8 cellular contexts compared by ENCODE assay signal in genomic region chr16:22191089-22191965, GRCh38. TPM values are rescaled to one million over a fixed set of nuclear protein-coding genes. Genes with fewer than 3 reads are reported as not detected.
DNase-seq lines count a peak whose midpoint lies in the region; ATAC-seq and TF ChIP-seq lines count a peak whose summit lies in the region.

No MANE protein-coding gene starts in this region.

- peaks cover 8% of the 10 kb centered on the region for H3K9me3 Mint-ChIP-seq in activated naive CD8-positive, alpha-beta T cell (ENCODE audit: low read depth)

- H3K36me3 ChIP-seq in ovary = no peaks in the 10 kb centered on the region
- H3K36me3 ChIP-seq in tibial artery = no peaks in the 10 kb centered on the region

- H3K27ac ChIP-seq in ovary (peak overlapping the region; percentile 81 to 94), tibial artery (peak overlapping the region; percentile 81 to 94)

- peak overlapping the region; percentile 99 for H3K27ac Mint-ChIP-seq in activated naive CD8-positive, alpha-beta T cell

- DNase-seq in GF-D8 (lab: John Stamatoyannopoulos, UW) = peak; percentile 82
- peak; percentile 94 for DNase-seq in NCI-H1092 treated with DMSO at 0.1 percent for 48 hours (lab: John Stamatoyannopoulos, UW)
- DNase-seq in head of caudate nucleus = peak; percentile 97 to 100 (median 99)
- peak; percentile 99 to 100 (median 100) for DNase-seq in ovary
- DNase-seq in tibial artery = peak; percentile 100

- TF ChIP-seq EP300 in ovary (IDR thresholded peaks at IDR 0.05) = no peak

- H3K4me3 ChIP-seq in ovary (peak overlapping the region; percentile 55), tibial artery (peak overlapping the region; percentile 48 to 56)

- TF ChIP-seq CTCF in ovary (IDR thresholded peaks at IDR 0.05) (no peak), tibial artery (IDR thresholded peaks at IDR 0.05) (peak in 1 of 2 experiments; percentile 5)

- intact Hi-C loops in head of caudate nucleus (cut with DNase I) = no loop called here
- intact Hi-C loops in ovary (cut with DNase I) = no loop called here
- intact Hi-C loops in tibial artery (cut with DNase I; ENCODE audit: low total_unique reads) = loop anchor here (10.0 kb wide), 1 partner anchor 183 kb away; the partner anchor contains the start of gene CDR2

- H3K9me3 ChIP-seq in ovary = no peaks in the 10 kb centered on the region
- no peaks in the 10 kb centered on the region for H3K9me3 ChIP-seq in tibial artery

- H3K27me3 ChIP-seq in ovary (no peaks in the 10 kb centered on the region), tibial artery (no peaks in the 10 kb centered on the region)

- H3K4me1 Mint-ChIP-seq in activated naive CD8-positive, alpha-beta T cell (ENCODE audit: low read depth) = peaks cover 67% of the 10 kb centered on the region

- ATAC-seq in HG02588 (IDR thresholded peaks at IDR 0.05; ENCODE audit: unreplicated experiment) (peak; percentile 30), SK-N-SH treated with all-trans-retinoic acid at 6 μM for 48 hours (peak; percentile 70)

- peak; percentile 97 for TF ChIP-seq POLR2A in ovary (IDR thresholded peaks at IDR 0.05)

- peak overlapping the region; percentile 94 for H3K4me3 Mint-ChIP-seq in activated naive CD8-positive, alpha-beta T cell

- WGBS in ovary, 3 donors = 1% methylated on average over 33 of the region's 33 CpGs

- no peaks in the 10 kb centered on the region for H3K27me3 Mint-ChIP-seq in activated naive CD8-positive, alpha-beta T cell

- H3K4me1 ChIP-seq in ovary (ENCODE audit: insufficient read depth) (peaks cover 5% of the 10 kb centered on the region), tibial artery (peaks cover 0 to 36% (median 26%) of the 10 kb centered on the region in 4 donors)

- peaks cover 6% of the 10 kb centered on the region for H3K36me3 Mint-ChIP-seq in activated naive CD8-positive, alpha-beta T cell

TF ChIP-seq in SK-N-SH treated with all-trans-retinoic acid at 6 μM for 48 hours, 23 proteins besides CTCF, POLR2A, EP300 and RAD21:
- no peak for TF ChIP-seq TCF4 (CRISPR knock-in tag; IDR thresholded peaks at IDR 0.05; ENCODE audit: borderline replicate concordance)
- no peak for TF ChIP-seq BACH2 (CRISPR knock-in tag; IDR thresholded peaks at IDR 0.05; ENCODE audit: borderline replicate concordance)
- TF ChIP-seq CREB5 (CRISPR knock-in tag; IDR thresholded peaks at IDR 0.05; ENCODE audit: low read depth) = no peak
- no peak for TF ChIP-seq ZNF565 (CRISPR knock-in tag; conservative IDR thresholded peaks at IDR 0.05; ENCODE audit: low read depth)
- TF ChIP-seq GLIS3 (CRISPR knock-in tag; IDR thresholded peaks at IDR 0.05) = no peak
- no peak for TF ChIP-seq SNAI2 (CRISPR knock-in tag; IDR thresholded peaks at IDR 0.05)
- TF ChIP-seq ISL1 (CRISPR knock-in tag; IDR thresholded peaks at IDR 0.05) = no peak
- TF ChIP-seq CSRNP3 (CRISPR knock-in tag; IDR thresholded peaks at IDR 0.05) = no peak
- no peak for TF ChIP-seq TOX (CRISPR knock-in tag; IDR thresholded peaks at IDR 0.05; ENCODE audit: borderline replicate concordance)
- no peak for TF ChIP-seq ZFP30 (CRISPR knock-in tag; IDR thresholded peaks at IDR 0.05)
- TF ChIP-seq ZFP3 (CRISPR knock-in tag; IDR thresholded peaks at IDR 0.05) = no peak
- TF ChIP-seq PATZ1 (CRISPR knock-in tag; IDR thresholded peaks at IDR 0.05; ENCODE audit: borderline replicate concordance) = no peak
- TF ChIP-seq ESRRG (CRISPR knock-in tag; IDR thresholded peaks at IDR 0.05) = no peak
TF ChIP-seq in SK-N-SH treated with all-trans-retinoic acid at 6 μM for 48 hours: peak in this region for 0.

RNA-seq across cellular contexts. Expression of gene EEF2K, which starts 14.8 kb away (rescaled TPM):
- 10 to 100 TPM in 6 of 7 donors, 1 to 10 TPM in 1; 8.1 to 37.6 (median 28.0) TPM for total RNA-seq in ovary
- 10 to 100 TPM in 1 of 2 donors, 1 to 10 TPM in 1; 8.4 to 18.8 TPM for polyA plus RNA-seq in ovary

RNA-seq across cellular contexts. Expression of gene SDR42E2, which starts 29.0 kb away (rescaled TPM):
- 1 to 10 TPM in 1 of 7 donors, under 1 TPM in 4, not detected in 2; 0.15 to 1.1 (median 0.25) TPM for total RNA-seq in ovary
- under 1 TPM in 1 of 2 donors, not detected in 1; 0.05 TPM for polyA plus RNA-seq in ovary

Comparison
In these comparisons a context has a peak if more than half of its experiments do, and no peak if none do; other contexts are left out.
1. Peak in every context shown above with its lines: DNase-seq, ATAC-seq, H3K4me3 ChIP-seq and H3K27ac ChIP-seq.